8 cellular contexts compared by ENCODE assay signal in the genomic region with DNA sequence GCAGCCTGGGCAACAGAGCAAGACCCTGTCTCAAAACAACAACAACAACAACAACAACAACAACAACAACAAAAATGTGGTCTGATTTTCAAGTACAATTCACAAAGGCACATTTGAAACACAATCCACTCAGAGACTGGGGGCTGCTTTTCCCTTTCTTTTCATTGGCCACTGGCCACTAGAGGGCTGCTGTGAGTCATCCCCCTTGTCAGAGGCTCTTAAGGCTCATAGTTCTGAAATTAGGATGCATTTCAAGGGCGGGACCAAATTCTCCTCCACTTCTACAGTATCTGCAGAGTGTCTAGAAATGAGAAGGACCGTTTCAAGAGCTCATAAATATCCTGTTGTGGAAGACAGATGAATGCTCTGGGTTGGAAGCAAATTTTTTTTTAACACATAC.
DNase-seq lines count a peak whose midpoint lies in the region; ATAC-seq and TF ChIP-seq lines count a peak whose summit lies in the region.

No MANE protein-coding gene starts in this region.

- DNase-seq in GM10248 (ENCODE audit: extremely low spot score), result no peak
- peak; percentile 2 for DNase-seq in H7
- peak; percentile 63 for DNase-seq in NCI-H69 (lab: John Stamatoyannopoulos, UW)
- peak in 1 of 2 donors; percentile 4 for DNase-seq in foreskin fibroblast
- DNase-seq in activated T-cell treated with anti-CD3 and anti-CD28 coated beads, Interleukin-2, amount 50 U/mL, for 48 hours, result no peak
- DNase-seq in stimulated activated naive CD4-positive, alpha-beta T cell (lab: John Stamatoyannopoulos, UW), result no peak

- POLR2A ChIA-PET in GM10248 (lab: Yijun Ruan, JAX), result no interaction called here

- ATAC-seq in HG03457 (IDR thresholded peaks at IDR 0.05; ENCODE audit: unreplicated experiment) (no peak), GM21367 (IDR thresholded peaks at IDR 0.05; ENCODE audit: unreplicated experiment) (no peak)

- TF ChIP-seq CTCF in GM10248 (IDR thresholded peaks at IDR 0.05; ENCODE audit: control extremely low read depth, extremely low read depth, low read depth, missing control alignments) (peak; percentile 41), foreskin fibroblast (IDR thresholded peaks at IDR 0.05; ENCODE audit: low read depth, low read length) (peak; percentile 10)

- CTCF ChIA-PET in GM10248 (lab: Yijun Ruan, JAX), result no interaction called here

- H3K36me3 ChIP-seq in H7 (replicated peaks; ENCODE audit: control insufficient read depth, insufficient read depth, low read length), result no peaks in the 10 kb centered on the region

- no peak overlapping the region for H3K4me3 ChIP-seq in H7 (ENCODE audit: insufficient read depth, low read depth, low read length)
- H3K4me3 ChIP-seq in foreskin fibroblast (ENCODE audit: low read depth in 1 of 2, low read length in 2 of 2), result no peak overlapping the region

- no peaks in the 10 kb centered on the region for H3K27me3 ChIP-seq in H7 (ENCODE audit: control insufficient read depth, insufficient read depth, low read length)

Comparison
In these comparisons a context has a peak if more than half of its experiments do, and no peak if none do; other contexts are left out.
1. DNase-seq: peak in H7 (single experiment) and NCI-H69 (single experiment); none in GM10248 (single experiment), activated T-cell treated with anti-CD3 and anti-CD28 coated beads, Interleukin-2, amount 50 U/mL, for 48 hours (0 of 2) and stimulated activated naive CD4-positive, alpha-beta T cell (0 of 6).